In the genomic region with DNA sequence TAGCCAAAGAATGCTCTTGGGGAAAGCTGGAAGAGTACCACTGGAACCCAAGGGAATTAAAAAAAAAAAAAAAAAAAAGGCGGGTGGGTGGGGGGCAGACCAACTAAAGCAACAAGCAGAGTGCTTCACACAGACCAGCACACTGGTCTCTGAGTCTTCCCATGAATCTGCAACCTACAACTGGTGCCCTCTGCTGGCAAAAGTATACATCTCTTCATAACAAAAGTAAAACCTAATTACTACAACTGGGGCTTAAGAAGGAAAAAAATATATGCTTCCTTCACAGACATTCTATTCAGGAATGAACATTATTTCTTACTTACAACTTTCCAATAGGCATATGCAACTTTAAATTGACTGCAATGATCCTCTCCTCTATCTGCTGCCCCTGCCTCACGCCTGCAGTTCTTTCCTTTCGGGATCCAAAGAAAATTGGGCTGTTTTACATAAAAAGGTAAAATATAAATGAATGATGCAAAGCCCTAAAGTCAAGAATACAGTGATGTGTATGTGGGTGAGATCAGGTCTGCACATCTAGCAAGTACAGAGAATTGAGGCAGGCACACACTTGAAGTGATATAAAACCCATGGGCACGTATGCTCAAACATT, we compare ENCODE assay signal across 8 cellular contexts. TPM values are rescaled to one million over a fixed set of nuclear protein-coding genes. Genes with fewer than 3 reads are reported as not detected.
DNase-seq lines count a peak whose midpoint lies in the region; ATAC-seq and TF ChIP-seq lines count a peak whose summit lies in the region.

No MANE protein-coding gene starts in this region.

- H3K27me3 ChIP-seq in brain microvascular endothelial cell (replicated peaks) = no peaks in the 10 kb centered on the region

- H3K36me3 ChIP-seq in HEK293 (ENCODE audit: control insufficient read depth in 2 of 2, insufficient read depth in 1 of 2, low read length in 2 of 2) = no peaks in the 10 kb centered on the region
- no peaks in the 10 kb centered on the region for H3K36me3 ChIP-seq in brain microvascular endothelial cell (replicated peaks)

- in situ Hi-C loops in G401 (cut with HindIII; ENCODE audit: low sequenced_read_pairs) (no loop called here), brain microvascular endothelial cell (cut with HindIII; ENCODE audit: low pct_ligation_motif_present, low sequenced_read_pairs) (no loop called here)

- no peaks in the 10 kb centered on the region for H3K4me1 ChIP-seq in HEK293 (ENCODE audit: control insufficient read depth, insufficient read depth, low read length)

- CTCF ChIA-PET in HEK293 (lab: Yijun Ruan, JAX) (interaction anchor here (0.6 to 10.2 kb wide), 22 partner anchors 8 to 1604 kb away, joined by 3 to 201 read pairs (median 4); no protein-coding TSS in a partner anchor), T-cell (lab: Charles Lee) (interaction anchor here (0.5 to 9.3 kb wide), 45 partner anchors 8 to 1862 kb away, joined by 3 to 229 read pairs (median 5); partner anchors contain the start of gene HNRNPA0 (in 1 of the 2))

- H3K9me3 Mint-ChIP-seq in T-cell = no peaks in the 10 kb centered on the region
- no peaks in the 10 kb centered on the region for H3K9me3 Mint-ChIP-seq in immature natural killer cell

- TF ChIP-seq CTCF in HEK293 (tag by site-specific recombination; IDR thresholded peaks at IDR 0.05) = peak; percentile 45; the same call in 1 of the 2 replicates
- TF ChIP-seq CTCF in brain microvascular endothelial cell (IDR thresholded peaks at IDR 0.05; ENCODE audit: low read depth, low read length, missing control alignments) = peak; percentile 71

- H3K27me3 Mint-ChIP-seq in T-cell = no peaks in the 10 kb centered on the region
- peaks cover 0 to 2% (median 0%) of the 10 kb centered on the region in 3 donors for H3K27me3 Mint-ChIP-seq in immature natural killer cell (ENCODE audit: low read depth in 3 of 3)

- H3K9me3 ChIP-seq in HEK293 (ENCODE audit: control insufficient read depth, insufficient read depth, low read depth, low read length) = no peaks in the 10 kb centered on the region

- H3K4me1 Mint-ChIP-seq in T-cell = peaks cover 4 to 20% (median 5%) of the 10 kb centered on the region in 3 donors
- peaks cover 5 to 6% of the 10 kb centered on the region in 2 donors for H3K4me1 Mint-ChIP-seq in immature natural killer cell

- H3K27ac ChIP-seq in HEK293 (ENCODE audit: extremely low read depth, low read depth, low read length) (no peak overlapping the region), brain microvascular endothelial cell (no peak overlapping the region)

- H3K27ac Mint-ChIP-seq in T-cell (no peak overlapping the region), immature natural killer cell (no peak overlapping the region)

- no peaks in the 10 kb centered on the region for H3K36me3 Mint-ChIP-seq in T-cell
- no peaks in the 10 kb centered on the region for H3K36me3 Mint-ChIP-seq in immature natural killer cell

- no peak overlapping the region for H3K4me3 ChIP-seq in HEK293 (ENCODE audit: low read depth, low read length)
- H3K4me3 ChIP-seq in brain microvascular endothelial cell (ENCODE audit: low read depth, low read length) = no peak overlapping the region

- DNase-seq in G401 (ENCODE audit: low spot score) (peak; percentile 91), NCI-H1436 (lab: John Stamatoyannopoulos, UW) (peak; percentile 83), T-cell (peak in 32 of 34 experiments; percentile 21 to 73 (median 55)), brain microvascular endothelial cell (peak; percentile 47), immature natural killer cell (peak; percentile 57 to 61 (median 58))
- peak in 3 of 4 experiments; percentile 35 to 46 (median 41) for DNase-seq in stimulated activated CD4-positive, alpha-beta T cell treated with anti-CD3 and anti-CD28 coated beads, Interleukin-1b, Interleukin-23, amount 100 ng/mL, for 24 hours (ENCODE audit: low read depth in 4 of 4, low spot score in 1 of 4)

- no peak overlapping the region for H3K4me3 Mint-ChIP-seq in T-cell
- no peak overlapping the region for H3K4me3 Mint-ChIP-seq in immature natural killer cell

- POLR2A ChIA-PET in HEK293 (lab: Yijun Ruan, JAX) = interaction anchor here (0.7 to 1.9 kb wide), 4 partner anchors 11 to 100 kb away, joined by 4 to 10 read pairs (median 8); partner anchors contain the start of gene HNRNPA0
- POLR2A ChIA-PET in T-cell (lab: Charles Lee) = interaction anchor here (0.6 to 1.2 kb wide), 5 partner anchors 12 to 84 kb away, joined by 4 to 8 read pairs (median 5); no protein-coding TSS in a partner anchor

- peak; percentile 83 to 88 (median 86) for ATAC-seq in T-cell (replicated peaks in 1 of 4)
- no peak for ATAC-seq in GM18520 (IDR thresholded peaks at IDR 0.05; ENCODE audit: unreplicated experiment)

TF ChIP-seq in HEK293, 187 proteins besides CTCF, POLR2A, EP300 and RAD21:
- TF ChIP-seq ZNF626 (tag by site-specific recombination; IDR thresholded peaks at IDR 0.05) (no peak), ZNF221 (tag by site-specific recombination; IDR thresholded peaks at IDR 0.05; ENCODE audit: borderline replicate concordance) (no peak), ZNF654 (tag by site-specific recombination; IDR thresholded peaks at IDR 0.05; ENCODE audit: low read depth) (peak; percentile 63), ZNF768 (tag by site-specific recombination; IDR thresholded peaks at IDR 0.05) (0 out of 2 replicates have a peak, but pooled peaks have one; percentile 33), ZBTB17 (tag by site-specific recombination; IDR thresholded peaks at IDR 0.05) (peak; percentile 43; the same call in 1 of the 2 replicates), SCRT2 (tag by site-specific recombination; IDR thresholded peaks at IDR 0.05) (peak; percentile 73)
TF ChIP-seq in HEK293: peak in this region for 4.

RNA-seq across cellular contexts. Expression of gene KLHL3, which starts 7.2 kb away (rescaled TPM):
- total RNA-seq in G401 (2014; rRNA removed; shearing (Covaris generic)) = 0.86 and 1.2 TPM in 2 replicates
- 10 to 100 TPM; 15.1 to 28.0 (median 26.5) TPM for total RNA-seq in T-cell
- polyA plus RNA-seq in immature natural killer cell = 1 to 10 TPM in 2 of 3 donors, not detected in 1; 1.2 to 3.4 TPM

RNA-seq across cellular contexts. Expression of gene HNRNPA0, which starts 11.0 kb away (rescaled TPM):
- 79.3 and 83.7 TPM in 2 replicates for total RNA-seq in G401 (2014; rRNA removed; shearing (Covaris generic))
- total RNA-seq in T-cell = 10 to 100 TPM; 30.3 to 41.4 (median 32.7) TPM
- polyA plus RNA-seq in immature natural killer cell = 10 to 100 TPM in 2 of 3 donors, 1 to 10 TPM in 1; 7.1 to 27.1 (median 15.0) TPM

Comparison
In these comparisons a context has a peak if more than half of its experiments do, and no peak if none do; other contexts are left out.
1. DNase-seq: peak in every context shown above with its lines; median percentile 91 in G401; 83 in NCI-H1436; 58 in immature natural killer cell; 55 in T-cell; 47 in brain microvascular endothelial cell; 41 in stimulated activated CD4-positive, alpha-beta T cell treated with anti-CD3 and anti-CD28 coated beads, Interleukin-1b, Interleukin-23, amount 100 ng/mL, for 24 hours.